28 cellular contexts compared by ENCODE assay signal in the genomic region with DNA sequence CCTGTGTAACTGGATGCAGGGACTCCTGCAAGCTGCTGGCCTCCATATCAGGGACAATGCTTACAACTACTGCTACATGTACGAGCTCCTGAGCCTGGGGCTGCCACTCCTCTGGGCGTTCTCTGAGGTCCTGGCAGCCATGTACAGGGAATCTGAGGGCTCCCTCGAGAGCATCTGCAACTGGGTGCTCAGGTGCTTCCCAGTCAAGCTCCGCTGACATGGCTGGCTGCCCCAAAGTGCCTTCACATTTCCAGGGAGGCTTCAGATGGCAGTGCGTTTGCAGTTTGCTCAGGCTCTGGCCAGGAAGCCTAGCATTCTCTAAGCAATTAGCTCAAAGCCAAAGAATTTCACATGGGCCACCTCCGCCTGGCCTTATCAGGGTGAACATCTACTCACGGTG.
"Had no signal": no experiment of that assay in that cellular context is flagged by ENCODE, and none has a peak within 500 bp of the region (broad histone marks: within the 10 kb centered on the region; RNA-seq: fewer than 3 reads in every experiment).

No MANE protein-coding gene starts in this region.

- H3K36me3 Mint-ChIP-seq: activated naive CD8-positive, alpha-beta T cell treated with anti-CD3 and anti-CD28 coated beads for 36 hours had no signal

- H3K27ac Mint-ChIP-seq: activated naive CD4-positive, alpha-beta T cell treated with anti-CD3 and anti-CD28 coated beads for 36 hours; activated naive CD8-positive, alpha-beta T cell treated with anti-CD3 and anti-CD28 coated beads for 36 hours; brain; naive thymus-derived CD8-positive, alpha-beta T cell had no signal

- H3K9me3 Mint-ChIP-seq: activated naive CD4-positive, alpha-beta T cell treated with anti-CD3 and anti-CD28 coated beads for 36 hours; activated naive CD8-positive, alpha-beta T cell treated with anti-CD3 and anti-CD28 coated beads for 36 hours; activated T-helper 1 cell treated with anti-CD3 and anti-CD28 coated beads, Interleukin-12 subunit alpha, Interleukin-12 subunit beta, Interleukin-2, Interleukin-4 antibody, amounts not matched to agents 30 ng/mL and 10 ng/mL and 1 ng/mL, durations not matched to agents 14 hours and 24 hours and 36 hours; naive thymus-derived CD8-positive, alpha-beta T cell; neural crest cell had no signal

- ATAC-seq: esophagus mucosa; left colon; naive thymus-derived CD8-positive, alpha-beta T cell; right lobe of liver; stimulated activated naive CD8-positive, alpha-beta T cell treated with anti-CD3 and anti-CD28 coated beads, Interleukin-15, Interleukin-2, amounts not matched to agents 100 U/mL and 50 U/mL, for 24 hours had no signal

- H3K27ac ChIP-seq: adrenal gland, right lobe of liver, testis, upper lobe of left lung, VCaP had no signal

- H3K9me3 ChIP-seq: adrenal gland, right lobe of liver, testis, upper lobe of left lung had no signal

- DNase-seq: activated CD4-positive, alpha-beta T cell treated with anti-CD3 and anti-CD28 coated beads for 4 hours; activated CD4-positive, alpha-beta T cell treated with anti-CD3 and anti-CD28 coated beads, Interleukin-2, amount 50 U/mL, for 4 hours; activated effector memory CD4-positive, alpha-beta T cell treated with anti-CD3 and anti-CD28 coated beads, Interleukin-2, amount 50 U/mL, for 16 hours; activated naive CD4-positive, alpha-beta T cell treated with anti-CD3 and anti-CD28 coated beads for 36 hours; activated naive CD8-positive, alpha-beta T cell treated with anti-CD3 and anti-CD28 coated beads for 36 hours; adrenal gland; cortex of kidney; foreskin fibroblast; head of caudate nucleus; hippocampal formation; kidney; left colon; mammary epithelial cell; midbrain; naive thymus-derived CD8-positive, alpha-beta T cell; occipital lobe; right lobe of liver; stimulated activated CD4-positive, alpha-beta T cell treated with anti-CD3 and anti-CD28 coated beads, Interleukin-12 subunit alpha, Interleukin-12 subunit beta, amount 100 ng/mL, for 4 hours; stimulated activated CD4-positive, alpha-beta T cell treated with anti-CD3 and anti-CD28 coated beads, Interleukin-4, amount 100 ng/mL, for 1 hour; stimulated activated naive CD8-positive, alpha-beta T cell treated with anti-CD3 and anti-CD28 coated beads, Interleukin-15, Interleukin-2, amounts not matched to agents 100 U/mL and 50 U/mL, for 24 hours; T-helper 9 cell; testis; upper lobe of left lung had no signal

- H3K4me1 Mint-ChIP-seq: activated naive CD8-positive, alpha-beta T cell treated with anti-CD3 and anti-CD28 coated beads for 36 hours; naive thymus-derived CD8-positive, alpha-beta T cell; neural crest cell had no signal

- H3K4me3 Mint-ChIP-seq: activated naive CD4-positive, alpha-beta T cell treated with anti-CD3 and anti-CD28 coated beads for 36 hours; activated naive CD8-positive, alpha-beta T cell treated with anti-CD3 and anti-CD28 coated beads for 36 hours; activated T-helper 1 cell treated with anti-CD3 and anti-CD28 coated beads, Interleukin-12 subunit alpha, Interleukin-12 subunit beta, Interleukin-2, Interleukin-4 antibody, amounts not matched to agents 30 ng/mL and 10 ng/mL and 1 ng/mL, durations not matched to agents 14 hours and 24 hours and 36 hours; brain; naive thymus-derived CD8-positive, alpha-beta T cell; neural crest cell had no signal

- H3K4me3 ChIP-seq: adrenal gland, right lobe of liver, testis, upper lobe of left lung had no signal

- H3K27me3 Mint-ChIP-seq: activated naive CD8-positive, alpha-beta T cell treated with anti-CD3 and anti-CD28 coated beads for 36 hours; naive thymus-derived CD8-positive, alpha-beta T cell had no signal

- H3K4me1 ChIP-seq: adrenal gland, right lobe of liver had no signal

- H3K27me3 ChIP-seq: adrenal gland, right lobe of liver, testis, upper lobe of left lung had no signal
